Comparison of ENCODE assay signal across 1 cellular context in the genomic region with DNA sequence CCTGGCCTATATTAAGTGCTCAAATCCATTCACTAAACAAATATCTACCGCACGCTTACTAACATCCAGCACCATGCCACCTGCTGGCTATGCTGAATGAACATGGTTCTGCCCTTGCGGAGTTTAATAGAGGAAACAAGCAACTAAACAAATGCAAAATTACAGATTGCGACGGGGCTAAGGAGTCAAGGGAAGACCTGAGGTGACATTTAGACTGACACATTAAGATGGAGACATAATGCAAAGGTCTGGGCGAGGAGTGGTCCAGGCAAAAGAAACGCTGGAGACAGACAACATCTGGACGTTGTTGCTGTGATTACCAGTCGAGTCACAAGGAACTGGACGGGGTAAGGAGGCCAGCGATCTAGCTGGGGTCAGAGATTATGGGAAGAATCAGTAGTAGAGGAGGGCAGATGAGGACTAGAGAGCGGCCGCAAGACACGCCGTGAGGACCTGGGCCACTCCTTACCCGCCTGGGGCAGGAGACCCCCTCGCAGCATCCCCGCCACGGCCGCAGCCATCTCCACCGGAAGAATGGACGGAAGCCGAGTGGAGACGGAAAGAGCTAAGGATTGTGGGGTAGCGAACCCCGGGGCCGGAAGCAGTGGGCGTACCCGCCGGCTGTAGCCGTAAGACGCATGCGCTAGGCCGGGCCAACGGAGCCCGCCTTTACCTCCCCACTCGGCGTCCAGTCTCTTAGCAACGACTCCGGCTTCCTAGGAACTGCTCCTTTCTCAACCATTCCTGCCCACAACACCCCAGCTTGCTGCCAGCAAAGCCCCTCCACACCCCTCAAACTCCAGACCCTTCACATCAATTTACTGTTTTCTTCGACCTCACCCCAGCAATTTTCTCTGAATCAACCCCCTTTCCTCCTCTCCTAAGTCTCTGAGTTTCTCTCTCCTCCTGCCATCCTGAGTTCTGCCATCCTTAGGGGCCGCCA.
A peak's percentile ranks its signal among the peaks of the same experiment; 100 is the strongest.
TF ChIP-seq lines count a peak whose summit lies in the region.

A gene with protein sequence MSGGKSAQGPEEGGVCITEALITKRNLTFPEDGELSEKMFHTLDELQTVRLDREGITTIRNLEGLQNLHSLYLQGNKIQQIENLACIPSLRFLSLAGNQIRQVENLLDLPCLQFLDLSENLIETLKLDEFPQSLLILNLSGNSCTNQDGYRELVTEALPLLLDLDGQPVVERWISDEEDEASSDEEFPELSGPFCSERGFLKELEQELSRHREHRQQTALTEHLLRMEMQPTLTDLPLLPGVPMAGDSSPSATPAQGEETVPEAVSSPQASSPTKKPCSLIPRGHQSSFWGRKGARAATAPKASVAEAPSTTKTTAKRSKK (plus strand): TSS at position 680 of the 943 bp plus-strand sequence. CDS start 320 bp downstream, outside the sequence.
A gene (minus strand): TSS at position 551 of the 943 bp plus-strand sequence. CDS start 30 bp downstream, at position 521.

TF ChIP-seq in HEK293, 187 proteins besides CTCF, POLR2A, EP300 and RAD21 (continued from another document):
- TF ChIP-seq ZNF664 (tag by site-specific recombination; IDR thresholded peaks at IDR 0.05) (no peak), GLIS1 (tag by site-specific recombination; IDR thresholded peaks at IDR 0.05) (peak; percentile 75), ZNF366 (tag by site-specific recombination; conservative IDR thresholded peaks at IDR 0.05) (peak; percentile 75), OSR2 (tag by site-specific recombination; IDR thresholded peaks at IDR 0.05) (peak; percentile 32; the same call in 1 of the 2 replicates), KLF8 (tag by site-specific recombination; IDR thresholded peaks at IDR 0.05) (peak; percentile 70; the same call in 1 of the 2 replicates), ZFHX2 (tag by site-specific recombination; conservative IDR thresholded peaks at IDR 0.05) (peak; percentile 84), WT1 (tag by site-specific recombination; IDR thresholded peaks at IDR 0.05) (peak; percentile 39; the same call in 1 of the 2 replicates), YY1 (tag by site-specific recombination; IDR thresholded peaks at IDR 0.05) (peak; percentile 87; the same call in 1 of the 2 replicates), ZNF24 (tag by site-specific recombination; IDR thresholded peaks at IDR 0.05) (0 out of 2 replicates have a peak, but pooled peaks have one; percentile 67), ZNF2 (tag by site-specific recombination; IDR thresholded peaks at IDR 0.05) (peak; percentile 85; the same call in 1 of the 2 replicates), ZNF335 (tag by site-specific recombination; conservative IDR thresholded peaks at IDR 0.05) (peak; percentile 73), SP7 (tag by site-specific recombination; IDR thresholded peaks at IDR 0.05) (peak; percentile 86), ZNF610 (tag by site-specific recombination; IDR thresholded peaks at IDR 0.05; ENCODE audit: borderline replicate concordance) (no peak), ZNF843 (tag by site-specific recombination; IDR thresholded peaks at IDR 0.05) (peak; percentile 26; the same call in 1 of the 2 replicates), SCRT2 (tag by site-specific recombination; IDR thresholded peaks at IDR 0.05) (peak; percentile 59), YY2 (tag by site-specific recombination; IDR thresholded peaks at IDR 0.05) (peak; percentile 95), HOXA7 (CRISPR knock-in tag; IDR thresholded peaks at IDR 0.05; ENCODE audit: borderline replicate concordance) (no peak), ZNF658 (tag by site-specific recombination; IDR thresholded peaks at IDR 0.05) (no peak), ZNF837 (tag by site-specific recombination; IDR thresholded peaks at IDR 0.05) (no peak), ZNF391 (tag by site-specific recombination; IDR thresholded peaks at IDR 0.05; ENCODE audit: borderline replicate concordance, low read depth) (peak; percentile 41; the same call in 1 of the 2 replicates), ZNF121 (tag by site-specific recombination; IDR thresholded peaks at IDR 0.05) (no peak), SP3 (tag by site-specific recombination; IDR thresholded peaks at IDR 0.05) (peak; percentile 79), ZBTB8A (tag by site-specific recombination; IDR thresholded peaks at IDR 0.05) (0 out of 2 replicates have a peak, but pooled peaks have one; percentile 20)
- TF ChIP-seq, protein P1, sequence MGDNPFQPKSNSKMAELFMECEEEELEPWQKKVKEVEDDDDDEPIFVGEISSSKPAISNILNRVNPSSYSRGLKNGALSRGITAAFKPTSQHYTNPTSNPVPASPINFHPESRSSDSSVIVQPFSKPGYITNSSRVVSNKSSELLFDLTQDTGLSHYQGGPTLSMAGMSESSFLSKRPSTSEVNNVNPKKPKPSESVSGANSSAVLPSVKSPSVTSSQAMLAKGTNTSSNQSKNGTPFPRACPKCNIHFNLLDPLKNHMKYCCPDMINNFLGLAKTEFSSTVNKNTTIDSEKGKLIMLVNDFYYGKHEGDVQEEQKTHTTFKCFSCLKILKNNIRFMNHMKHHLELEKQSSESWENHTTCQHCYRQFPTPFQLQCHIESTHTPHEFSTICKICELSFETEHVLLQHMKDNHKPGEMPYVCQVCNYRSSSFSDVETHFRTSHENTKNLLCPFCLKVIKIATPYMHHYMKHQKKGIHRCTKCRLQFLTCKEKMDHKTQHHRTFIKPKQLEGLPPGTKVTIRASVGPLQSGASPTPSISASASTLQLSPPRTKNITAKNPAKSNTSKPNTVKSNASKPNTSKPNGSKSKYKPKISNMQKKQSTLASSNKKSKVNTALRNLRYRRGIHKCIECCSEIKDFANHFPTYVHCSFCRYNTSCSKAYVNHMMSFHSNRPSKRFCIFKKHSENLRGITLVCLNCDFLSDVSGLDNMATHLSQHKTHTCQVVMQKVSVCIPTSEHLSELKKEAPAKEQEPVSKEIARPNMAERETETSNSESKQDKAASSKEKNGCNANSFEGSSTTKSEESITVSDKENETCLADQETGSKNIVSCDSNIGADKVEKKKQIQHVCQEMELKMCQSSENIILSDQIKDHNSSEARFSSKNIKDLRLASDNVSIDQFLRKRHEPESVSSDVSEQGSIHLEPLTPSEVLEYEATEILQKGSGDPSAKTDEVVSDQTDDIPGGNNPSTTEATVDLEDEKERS (tag by site-specific recombination; IDR thresholded peaks at IDR 0.05), result no peak
- TF ChIP-seq, protein P2, sequence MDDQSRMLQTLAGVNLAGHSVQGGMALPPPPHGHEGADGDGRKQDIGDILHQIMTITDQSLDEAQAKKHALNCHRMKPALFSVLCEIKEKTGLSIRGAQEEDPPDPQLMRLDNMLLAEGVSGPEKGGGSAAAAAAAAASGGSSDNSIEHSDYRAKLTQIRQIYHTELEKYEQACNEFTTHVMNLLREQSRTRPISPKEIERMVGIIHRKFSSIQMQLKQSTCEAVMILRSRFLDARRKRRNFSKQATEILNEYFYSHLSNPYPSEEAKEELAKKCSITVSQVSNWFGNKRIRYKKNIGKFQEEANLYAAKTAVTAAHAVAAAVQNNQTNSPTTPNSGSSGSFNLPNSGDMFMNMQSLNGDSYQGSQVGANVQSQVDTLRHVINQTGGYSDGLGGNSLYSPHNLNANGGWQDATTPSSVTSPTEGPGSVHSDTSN (CRISPR knock-in tag; IDR thresholded peaks at IDR 0.05), result peak; percentile 73
- TF ChIP-seq, protein P3, sequence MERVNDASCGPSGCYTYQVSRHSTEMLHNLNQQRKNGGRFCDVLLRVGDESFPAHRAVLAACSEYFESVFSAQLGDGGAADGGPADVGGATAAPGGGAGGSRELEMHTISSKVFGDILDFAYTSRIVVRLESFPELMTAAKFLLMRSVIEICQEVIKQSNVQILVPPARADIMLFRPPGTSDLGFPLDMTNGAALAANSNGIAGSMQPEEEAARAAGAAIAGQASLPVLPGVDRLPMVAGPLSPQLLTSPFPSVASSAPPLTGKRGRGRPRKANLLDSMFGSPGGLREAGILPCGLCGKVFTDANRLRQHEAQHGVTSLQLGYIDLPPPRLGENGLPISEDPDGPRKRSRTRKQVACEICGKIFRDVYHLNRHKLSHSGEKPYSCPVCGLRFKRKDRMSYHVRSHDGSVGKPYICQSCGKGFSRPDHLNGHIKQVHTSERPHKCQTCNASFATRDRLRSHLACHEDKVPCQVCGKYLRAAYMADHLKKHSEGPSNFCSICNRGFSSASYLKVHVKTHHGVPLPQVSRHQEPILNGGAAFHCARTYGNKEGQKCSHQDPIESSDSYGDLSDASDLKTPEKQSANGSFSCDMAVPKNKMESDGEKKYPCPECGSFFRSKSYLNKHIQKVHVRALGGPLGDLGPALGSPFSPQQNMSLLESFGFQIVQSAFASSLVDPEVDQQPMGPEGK (tag by site-specific recombination; IDR thresholded peaks at IDR 0.05), result peak; percentile 71
- TF ChIP-seq, protein P4, sequence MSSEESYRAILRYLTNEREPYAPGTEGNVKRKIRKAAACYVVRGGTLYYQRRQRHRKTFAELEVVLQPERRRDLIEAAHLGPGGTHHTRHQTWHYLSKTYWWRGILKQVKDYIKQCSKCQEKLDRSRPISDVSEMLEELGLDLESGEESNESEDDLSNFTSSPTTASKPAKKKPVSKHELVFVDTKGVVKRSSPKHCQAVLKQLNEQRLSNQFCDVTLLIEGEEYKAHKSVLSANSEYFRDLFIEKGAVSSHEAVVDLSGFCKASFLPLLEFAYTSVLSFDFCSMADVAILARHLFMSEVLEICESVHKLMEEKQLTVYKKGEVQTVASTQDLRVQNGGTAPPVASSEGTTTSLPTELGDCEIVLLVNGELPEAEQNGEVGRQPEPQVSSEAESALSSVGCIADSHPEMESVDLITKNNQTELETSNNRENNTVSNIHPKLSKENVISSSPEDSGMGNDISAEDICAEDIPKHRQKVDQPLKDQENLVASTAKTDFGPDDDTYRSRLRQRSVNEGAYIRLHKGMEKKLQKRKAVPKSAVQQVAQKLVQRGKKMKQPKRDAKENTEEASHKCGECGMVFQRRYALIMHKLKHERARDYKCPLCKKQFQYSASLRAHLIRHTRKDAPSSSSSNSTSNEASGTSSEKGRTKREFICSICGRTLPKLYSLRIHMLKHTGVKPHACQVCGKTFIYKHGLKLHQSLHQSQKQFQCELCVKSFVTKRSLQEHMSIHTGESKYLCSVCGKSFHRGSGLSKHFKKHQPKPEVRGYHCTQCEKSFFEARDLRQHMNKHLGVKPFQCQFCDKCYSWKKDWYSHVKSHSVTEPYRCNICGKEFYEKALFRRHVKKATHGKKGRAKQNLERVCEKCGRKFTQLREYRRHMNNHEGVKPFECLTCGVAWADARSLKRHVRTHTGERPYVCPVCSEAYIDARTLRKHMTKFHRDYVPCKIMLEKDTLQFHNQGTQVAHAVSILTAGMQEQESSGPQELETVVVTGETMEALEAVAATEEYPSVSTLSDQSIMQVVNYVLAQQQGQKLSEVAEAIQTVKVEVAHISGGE (tag by site-specific recombination; conservative IDR thresholded peaks at IDR 0.05; ENCODE audit: low read depth), result peak; percentile 95
